In the genomic region with DNA sequence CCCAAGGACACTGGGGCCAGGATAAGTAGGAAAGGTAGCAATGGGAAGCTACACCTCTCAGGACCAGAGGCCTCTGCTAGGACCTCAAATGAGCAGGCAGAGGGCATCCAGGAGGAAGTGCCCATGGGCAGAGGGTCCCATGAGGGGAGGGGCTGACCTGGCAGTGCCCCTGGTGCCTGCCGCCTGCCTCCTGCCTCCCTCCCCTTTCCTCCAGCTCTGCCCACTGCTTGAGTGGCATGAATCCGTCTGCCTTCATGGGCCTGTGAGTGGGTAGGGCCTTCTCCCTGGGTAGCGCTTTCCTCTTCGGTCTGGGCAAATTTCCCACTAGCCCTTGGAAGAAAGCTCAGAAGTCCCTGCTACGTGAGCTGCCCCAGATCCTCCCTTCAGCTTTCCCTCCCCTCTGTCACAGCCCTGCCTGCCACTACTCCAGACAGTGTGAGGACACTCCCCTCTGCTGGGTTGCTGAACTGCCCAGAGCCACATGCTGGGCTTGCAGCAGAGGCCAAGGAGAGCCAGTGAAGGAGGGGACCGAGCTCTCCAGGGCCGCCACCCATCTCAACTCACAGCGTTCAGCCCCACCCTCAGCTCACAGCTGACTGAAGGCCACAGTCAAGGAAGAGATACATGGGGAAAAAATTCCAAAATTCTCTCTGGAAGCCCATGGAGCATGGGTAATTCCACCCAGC, we compare ENCODE assay signal across 10 cellular contexts.
DNase-seq lines count a peak whose midpoint lies in the region; ATAC-seq and TF ChIP-seq lines count a peak whose summit lies in the region.
"Had no signal": no experiment of that assay in that cellular context is flagged by ENCODE, and none has a peak within 500 bp of the region (broad histone marks: within the 10 kb centered on the region; RNA-seq: fewer than 3 reads in every experiment).

No MANE protein-coding gene starts in this region.

- peak; percentile 54 for DNase-seq in EH (ENCODE audit: low read depth)
- peak; percentile 38 for DNase-seq in RWPE2 (ENCODE audit: low spot score)
- peak; percentile 55 for DNase-seq in right atrium auricular region (ENCODE audit: low spot score)
- DNase-seq in sciatic nerve (ENCODE audit: low spot score), result peak; percentile 40
- no peak for DNase-seq in activated naive CD8-positive, alpha-beta T cell treated with anti-CD3 and anti-CD28 coated beads, Interleukin-2, amount 50 U/mL, for 24 hours
- DNase-seq in stimulated activated effector memory CD8-positive, alpha-beta T cell treated with anti-CD3 and anti-CD28 coated beads, Interleukin-12 subunit alpha, Interleukin-12 subunit beta, amount 100 ng/mL, for 72 hours (ENCODE audit: low spot score in 2 of 2), result no peak
- DNase-seq: NCI-H446 treated with DMSO at 0.1 percent for 48 hours, occipital lobe had no signal

- peaks cover 11% of the 10 kb centered on the region for H3K4me1 ChIP-seq in RWPE2 (ENCODE audit: insufficient read depth, poor library complexity, severe bottlenecking)
- peaks cover 0 to 35% of the 10 kb centered on the region in 2 donors for H3K4me1 ChIP-seq in right atrium auricular region

- no peak overlapping the region for H3K27ac Mint-ChIP-seq in activated naive CD8-positive, alpha-beta T cell treated with anti-CD3 and anti-CD28 coated beads, Interleukin-2, amount 50 U/mL, for 24 hours
- H3K27ac Mint-ChIP-seq in stimulated activated effector memory CD8-positive, alpha-beta T cell treated with anti-CD3 and anti-CD28 coated beads, Interleukin-12 subunit alpha, Interleukin-12 subunit beta, amount 100 ng/mL, for 72 hours, result no peak overlapping the region

- TF ChIP-seq CTCF in RWPE2 (IDR thresholded peaks at IDR 0.05; ENCODE audit: poor library complexity, severe bottlenecking) (no peak), right atrium auricular region (IDR thresholded peaks at IDR 0.05) (no peak)

- no peaks in the 10 kb centered on the region for H3K9me3 ChIP-seq in RWPE2 (ENCODE audit: severe bottlenecking)
- no peaks in the 10 kb centered on the region for H3K9me3 ChIP-seq in right atrium auricular region

- H3K4me1 Mint-ChIP-seq in activated naive CD8-positive, alpha-beta T cell treated with anti-CD3 and anti-CD28 coated beads, Interleukin-2, amount 50 U/mL, for 24 hours, result no peaks in the 10 kb centered on the region
- no peaks in the 10 kb centered on the region for H3K4me1 Mint-ChIP-seq in stimulated activated effector memory CD8-positive, alpha-beta T cell treated with anti-CD3 and anti-CD28 coated beads, Interleukin-12 subunit alpha, Interleukin-12 subunit beta, amount 100 ng/mL, for 72 hours

- intact Hi-C loops in sciatic nerve (cut with DNase I), result no loop called here

- no peaks in the 10 kb centered on the region for H3K27me3 ChIP-seq in RWPE2 (ENCODE audit: insufficient read depth, poor library complexity, severe bottlenecking)
- H3K27me3 ChIP-seq in right atrium auricular region, result no peaks in the 10 kb centered on the region

- H3K4me3 ChIP-seq in RWPE2 (ENCODE audit: severe bottlenecking), result no peak overlapping the region
- H3K4me3 ChIP-seq in right atrium auricular region, result no peak overlapping the region

- H3K36me3 ChIP-seq in RWPE2 (ENCODE audit: low read depth) (no peaks in the 10 kb centered on the region), right atrium auricular region (no peaks in the 10 kb centered on the region)

- no peak for ATAC-seq in RWPE2 (ENCODE audit: low read depth)
- ATAC-seq in sciatic nerve, result peak; percentile 54
- ATAC-seq in activated naive CD8-positive, alpha-beta T cell treated with anti-CD3 and anti-CD28 coated beads, Interleukin-2, amount 50 U/mL, for 24 hours, result no peak
- ATAC-seq in GM21515 (IDR thresholded peaks at IDR 0.05; ENCODE audit: unreplicated experiment), result no peak
- no peak for ATAC-seq in stimulated activated effector memory CD8-positive, alpha-beta T cell treated with anti-CD3 and anti-CD28 coated beads, Interleukin-12 subunit alpha, Interleukin-12 subunit beta, amount 100 ng/mL, for 72 hours

- H3K9me3 Mint-ChIP-seq in activated naive CD8-positive, alpha-beta T cell treated with anti-CD3 and anti-CD28 coated beads, Interleukin-2, amount 50 U/mL, for 24 hours, result no peaks in the 10 kb centered on the region
- H3K9me3 Mint-ChIP-seq in stimulated activated effector memory CD8-positive, alpha-beta T cell treated with anti-CD3 and anti-CD28 coated beads, Interleukin-12 subunit alpha, Interleukin-12 subunit beta, amount 100 ng/mL, for 72 hours, result no peaks in the 10 kb centered on the region

- no peaks in the 10 kb centered on the region for H3K36me3 Mint-ChIP-seq in activated naive CD8-positive, alpha-beta T cell treated with anti-CD3 and anti-CD28 coated beads, Interleukin-2, amount 50 U/mL, for 24 hours (ENCODE audit: low read depth)
- no peaks in the 10 kb centered on the region for H3K36me3 Mint-ChIP-seq in stimulated activated effector memory CD8-positive, alpha-beta T cell treated with anti-CD3 and anti-CD28 coated beads, Interleukin-12 subunit alpha, Interleukin-12 subunit beta, amount 100 ng/mL, for 72 hours

- no peak overlapping the region for H3K27ac ChIP-seq in RWPE2 (ENCODE audit: poor library complexity, severe bottlenecking)
- H3K27ac ChIP-seq in right atrium auricular region, result no peak overlapping the region
- H3K27ac ChIP-seq: KMS-11 had no signal

- no peaks in the 10 kb centered on the region for H3K27me3 Mint-ChIP-seq in activated naive CD8-positive, alpha-beta T cell treated with anti-CD3 and anti-CD28 coated beads, Interleukin-2, amount 50 U/mL, for 24 hours

- no peak overlapping the region for H3K4me3 Mint-ChIP-seq in activated naive CD8-positive, alpha-beta T cell treated with anti-CD3 and anti-CD28 coated beads, Interleukin-2, amount 50 U/mL, for 24 hours
- no peak overlapping the region for H3K4me3 Mint-ChIP-seq in stimulated activated effector memory CD8-positive, alpha-beta T cell treated with anti-CD3 and anti-CD28 coated beads, Interleukin-12 subunit alpha, Interleukin-12 subunit beta, amount 100 ng/mL, for 72 hours

Comparison
In these comparisons a context has a peak if more than half of its experiments do, and no peak if none do; other contexts are left out.
1. DNase-seq: peak in EH (single experiment), RWPE2 (single experiment), right atrium auricular region (single experiment) and sciatic nerve (single experiment); none in activated naive CD8-positive, alpha-beta T cell treated with anti-CD3 and anti-CD28 coated beads, Interleukin-2, amount 50 U/mL, for 24 hours (single experiment) and stimulated activated effector memory CD8-positive, alpha-beta T cell treated with anti-CD3 and anti-CD28 coated beads, Interleukin-12 subunit alpha, Interleukin-12 subunit beta, amount 100 ng/mL, for 72 hours (0 of 2).